ENCODE assay signal across 19 cellular contexts in the genomic region with DNA sequence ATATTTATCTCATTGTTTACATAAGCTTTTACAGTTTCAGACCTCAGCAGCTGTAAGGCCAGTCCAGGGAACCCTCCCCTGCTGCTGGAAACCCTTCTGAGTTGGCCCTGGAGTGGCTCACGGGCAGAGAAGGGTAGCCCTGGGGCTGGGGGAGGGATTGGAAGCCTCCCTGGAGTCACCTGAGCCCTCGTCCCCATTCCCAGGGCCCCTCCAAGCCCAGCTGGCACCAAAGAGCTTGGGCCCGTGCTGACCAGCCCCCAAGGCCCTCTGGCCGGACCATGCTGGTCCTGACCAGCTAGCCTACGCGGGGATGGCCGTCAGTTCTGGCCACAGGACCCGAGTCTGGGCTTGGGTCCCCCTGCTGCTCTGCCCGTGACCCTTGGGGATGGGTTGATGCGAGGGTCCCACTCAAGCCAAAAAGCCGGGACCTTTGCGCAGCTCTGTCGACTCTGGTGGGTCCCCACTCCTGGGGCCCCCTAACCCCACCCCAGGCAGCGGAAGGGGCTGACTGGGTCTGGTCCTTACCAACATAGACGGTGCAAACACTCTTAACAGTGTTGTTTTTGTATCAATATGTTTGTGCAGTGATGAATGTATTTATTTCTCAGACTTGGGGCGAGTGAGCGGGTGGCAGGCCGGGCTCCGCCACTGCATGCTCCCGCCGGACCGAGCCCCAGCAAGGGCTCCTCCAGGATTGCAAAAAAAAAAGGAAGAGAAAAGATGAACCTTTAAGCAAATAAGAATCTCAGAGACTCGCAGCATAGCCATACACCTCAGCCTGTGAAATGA. TPM values are rescaled to one million over a fixed set of nuclear protein-coding genes. Genes with fewer than 3 reads are reported as not detected.
A peak's percentile ranks its signal among the peaks of the same experiment; 100 is the strongest.
DNase-seq lines count a peak whose midpoint lies in the region; ATAC-seq, FAIRE-seq and TF ChIP-seq lines count a peak whose summit lies in the region.
"Had no signal": no experiment of that assay in that cellular context is flagged by ENCODE, and none has a peak within 500 bp of the region (broad histone marks: within the 10 kb centered on the region; RNA-seq: fewer than 3 reads in every experiment).

No MANE protein-coding gene starts in this region.

- H2BK15ac ChIP-seq in H1 (ENCODE audit: low read length), result no peak overlapping the region

- CTCF ChIA-PET in activated naive CD4-positive, alpha-beta T cell treated with anti-CD3 and anti-CD28 coated beads, Interleukin-2, amount 10 ng/mL, durations not matched to agents 7 days and 5 days (lab: Charles Lee), result no interaction called here
- CTCF ChIA-PET in H1 (lab: Charles Lee; ENCODE audit: partially characterized antibody), result interaction anchor here (0.9 to 1.0 kb wide), 2 partner anchors 8 to 180 kb away, joined by 3 to 4 read pairs; no protein-coding TSS in a partner anchor

- no peak overlapping the region for H4K91ac ChIP-seq in H1 (replicated peaks; ENCODE audit: insufficient read length, low read length)

- H4K5ac ChIP-seq in H1 (ENCODE audit: insufficient read length, low read depth, low read length), result no peak overlapping the region

- intact Hi-C loops in mucosa of descending colon (cut with DNase I, micrococcal nuclease), result no loop called here
- intact Hi-C loops in tibial artery (cut with DNase I; ENCODE audit: low total_unique reads), result no loop called here

- H3K23me2 ChIP-seq in H1 (ENCODE audit: low read depth, low read length), result peaks cover 2% of the 10 kb centered on the region; the same call in 1 of the 2 replicates

- H2BK12ac ChIP-seq in H1 (ENCODE audit: low read depth, low read length), result no peak overlapping the region

- no peak overlapping the region for H3K23ac ChIP-seq in H1 (ENCODE audit: insufficient read length)

- TF ChIP-seq RAD21 in H1 (IDR thresholded peaks at IDR 0.05 in 1 of 2, conservative IDR thresholded peaks at IDR 0.05 in 1 of 2; ENCODE audit: low read depth in 2 of 2, low read length in 2 of 2), result no peak

- H3K4me3 ChIP-seq in H1 (ENCODE audit: extremely low read depth in 1 of 4, insufficient read depth in 2 of 4, low read depth in 3 of 4, low read length in 4 of 4) (no peak overlapping the region), mucosa of descending colon (no peak overlapping the region), tibial artery (no peak overlapping the region)
- H3K4me3 ChIP-seq: PC-9, smooth muscle cell had no signal

- no peaks in the 10 kb centered on the region for H3K79me2 ChIP-seq in H1 (ENCODE audit: control insufficient read depth in 1 of 2, insufficient read depth in 2 of 2, low read length in 2 of 2)

- H3K9me3 Mint-ChIP-seq in activated naive CD4-positive, alpha-beta T cell treated with anti-CD3 and anti-CD28 coated beads, Interleukin-2, amount 10 ng/mL, durations not matched to agents 7 days and 5 days, result no peaks in the 10 kb centered on the region
- H3K9me3 Mint-ChIP-seq: activated naive CD8-positive, alpha-beta T cell treated with anti-CD3 and anti-CD28 coated beads, Interleukin-2, amount 50 U/mL, for 24 hours had no signal

- H3K4me2 ChIP-seq in H1 (ENCODE audit: insufficient read depth in 1 of 2, low read depth in 2 of 2, low read length in 2 of 2), result no peak overlapping the region
- H3K4me2 ChIP-seq: PC-9, smooth muscle cell had no signal

- no peak overlapping the region for H3K27ac Mint-ChIP-seq in activated naive CD4-positive, alpha-beta T cell treated with anti-CD3 and anti-CD28 coated beads, Interleukin-2, amount 10 ng/mL, durations not matched to agents 7 days and 5 days
- H3K27ac Mint-ChIP-seq: activated naive CD8-positive, alpha-beta T cell treated with anti-CD3 and anti-CD28 coated beads, Interleukin-2, amount 50 U/mL, for 24 hours had no signal

- H2AFZ ChIP-seq in H1 (ENCODE audit: low read length), result no peak overlapping the region
- H2AFZ ChIP-seq: PC-9 had no signal

- POLR2A ChIA-PET in H1 (lab: Charles Lee; ENCODE audit: partially characterized antibody), result no interaction called here

- FAIRE-seq in H1 (lab: Jason Lieb, UNC), result no peak
- FAIRE-seq: frontal cortex, TTC549 had no signal

- peaks cover 3% of the 10 kb centered on the region for H3K36me3 Mint-ChIP-seq in activated naive CD4-positive, alpha-beta T cell treated with anti-CD3 and anti-CD28 coated beads, Interleukin-2, amount 10 ng/mL, durations not matched to agents 7 days and 5 days

- 89% methylated on average over 19 of the region's 23 CpGs; no CpG with 5 or more reads in 1 of the 2 experiments for WGBS in H1 (ENCODE audit: extremely low coverage in 1 of 2, insufficient coverage in 1 of 2, insufficient read length in 1 of 2, insufficient replicate concordance in 2 of 2, low coverage in 1 of 2, low lambda C conversion rate in 2 of 2, missing lambda C conversion rate in 1 of 2), 2 experiments

- peaks cover 0 to 21% (median 3%) of the 10 kb centered on the region in 4 experiments; a peak in 5 of 8 replicates for H3K36me3 ChIP-seq in H1 (ENCODE audit: control insufficient read depth in 2 of 4, insufficient read depth in 4 of 4, low read length in 3 of 4)
- H3K36me3 ChIP-seq in mucosa of descending colon (ENCODE audit: low read depth), result peaks cover 7% of the 10 kb centered on the region
- H3K36me3 ChIP-seq in tibial artery, result peaks cover 0 to 41% (median 23%) of the 10 kb centered on the region in 3 donors

- H2BK120ac ChIP-seq in H1 (replicated peaks; ENCODE audit: low read depth, low read length), result no peak overlapping the region

- no peaks in the 10 kb centered on the region for H3K9me3 ChIP-seq in H1 (ENCODE audit: insufficient read depth in 2 of 2, low read depth in 1 of 2, low read length in 1 of 2)
- no peaks in the 10 kb centered on the region for H3K9me3 ChIP-seq in mucosa of descending colon
- H3K9me3 ChIP-seq in tibial artery, result no peaks in the 10 kb centered on the region

- H3K18ac ChIP-seq in H1 (ENCODE audit: extremely low read depth, low read length), result no peak overlapping the region

- H3K4me1 ChIP-seq in H1 (replicated peaks in 1 of 4; ENCODE audit: control insufficient read depth in 3 of 4, insufficient read depth in 4 of 4, low read length in 3 of 4) (peaks cover 0 to 2% (median 0%) of the 10 kb centered on the region in 4 experiments; a peak in 1 of 7 replicates), mucosa of descending colon (ENCODE audit: low read depth) (no peaks in the 10 kb centered on the region), tibial artery (no peaks in the 10 kb centered on the region)

- no peak for TF ChIP-seq POLR2A in H1 (IDR thresholded peaks at IDR 0.05; ENCODE audit: control extremely low read depth in 1 of 2, low read depth in 2 of 2, low read length in 2 of 2)

- peaks cover 2 to 13% of the 10 kb centered on the region in 2 experiments for H4K20me1 ChIP-seq in H1 (replicated peaks in 1 of 2; ENCODE audit: control insufficient read depth in 1 of 2, insufficient read depth in 2 of 2, low read length in 2 of 2)

- no peak overlapping the region for H3K56ac ChIP-seq in H1 (replicated peaks; ENCODE audit: insufficient read length, low read depth, low read length)

- TF ChIP-seq EP300 in H1 (IDR thresholded peaks at IDR 0.05; ENCODE audit: borderline replicate concordance in 1 of 2, low read depth in 2 of 2, low read length in 2 of 2), result no peak

- H2AK5ac ChIP-seq in H1 (ENCODE audit: low read depth, low read length), result no peak overlapping the region

- peaks cover 2% of the 10 kb centered on the region; the same call in 1 of the 2 replicates for H3K79me1 ChIP-seq in H1 (ENCODE audit: low read depth, low read length)

- H3K27me3 Mint-ChIP-seq in activated naive CD4-positive, alpha-beta T cell treated with anti-CD3 and anti-CD28 coated beads, Interleukin-2, amount 10 ng/mL, durations not matched to agents 7 days and 5 days, result no peaks in the 10 kb centered on the region
- H3K27me3 Mint-ChIP-seq: activated naive CD8-positive, alpha-beta T cell treated with anti-CD3 and anti-CD28 coated beads, Interleukin-2, amount 50 U/mL, for 24 hours had no signal

- no peak overlapping the region for H3K4ac ChIP-seq in H1 (replicated peaks; ENCODE audit: insufficient read length, low read depth, low read length)

- H3K27ac ChIP-seq in H1 (ENCODE audit: low read depth, low read length) (no peak overlapping the region), tibial artery (no peak overlapping the region)
- H3K27ac ChIP-seq: PC-9 had no signal

- H3K4me3 Mint-ChIP-seq in activated naive CD4-positive, alpha-beta T cell treated with anti-CD3 and anti-CD28 coated beads, Interleukin-2, amount 10 ng/mL, durations not matched to agents 7 days and 5 days, result no peak overlapping the region
- H3K4me3 Mint-ChIP-seq: activated naive CD8-positive, alpha-beta T cell treated with anti-CD3 and anti-CD28 coated beads, Interleukin-2, amount 50 U/mL, for 24 hours had no signal

- H3K14ac ChIP-seq in H1 (ENCODE audit: insufficient read length), result no peak overlapping the region

- H3K4me1 Mint-ChIP-seq in activated naive CD4-positive, alpha-beta T cell treated with anti-CD3 and anti-CD28 coated beads, Interleukin-2, amount 10 ng/mL, durations not matched to agents 7 days and 5 days, result no peaks in the 10 kb centered on the region
- H3K4me1 Mint-ChIP-seq: activated naive CD8-positive, alpha-beta T cell treated with anti-CD3 and anti-CD28 coated beads, Interleukin-2, amount 50 U/mL, for 24 hours had no signal

- no peak overlapping the region for H2BK20ac ChIP-seq in H1 (ENCODE audit: low read length)

- ATAC-seq in mucosa of descending colon, result no peak
- ATAC-seq: activated naive CD8-positive, alpha-beta T cell treated with anti-CD3 and anti-CD28 coated beads, Interleukin-2, amount 50 U/mL, for 24 hours; SK-N-SH treated with all-trans-retinoic acid at 6 μM for 48 hours had no signal

- no peaks in the 10 kb centered on the region for H3K27me3 ChIP-seq in H1 (replicated peaks in 1 of 4; ENCODE audit: control insufficient read depth in 3 of 4, extremely low read depth in 1 of 4, insufficient read depth in 3 of 4, low read length in 3 of 4)
- H3K27me3 ChIP-seq in tibial artery, result no peaks in the 10 kb centered on the region

- TF ChIP-seq CTCF in H1 (IDR thresholded peaks at IDR 0.05; ENCODE audit: control extremely low read depth in 1 of 3, insufficient read depth in 1 of 3, low read depth in 1 of 3, low read length in 3 of 3), result no peak
- no peak for TF ChIP-seq CTCF in mucosa of descending colon (IDR thresholded peaks at IDR 0.05)
- TF ChIP-seq CTCF in tibial artery (IDR thresholded peaks at IDR 0.05), result no peak

- H4K8ac ChIP-seq in H1 (ENCODE audit: extremely low read depth, insufficient read depth, low read length), result peak overlapping the region; percentile 43; the same call in 1 of the 2 replicates

- no peak overlapping the region for H3K9ac ChIP-seq in H1 (replicated peaks in 1 of 4; ENCODE audit: extremely low read depth in 1 of 4, low read depth in 3 of 4, low read length in 3 of 4)

- no peak overlapping the region for H2BK5ac ChIP-seq in H1 (ENCODE audit: low read depth, low read length)

- DNase-seq in activated naive CD4-positive, alpha-beta T cell treated with anti-CD3 and anti-CD28 coated beads, Interleukin-2, amount 50 U/mL, for 16 hours, result peak; percentile 5
- no peak for DNase-seq in activated naive CD4-positive, alpha-beta T cell treated with anti-CD3 and anti-CD28 coated beads, Interleukin-2, amount 10 ng/mL, durations not matched to agents 7 days and 5 days
- DNase-seq in H1 (ENCODE audit: low read depth in 1 of 2, low spot score in 2 of 2), result peak in 1 of 2 experiments; percentile 41
- DNase-seq in mucosa of descending colon, result peak in 2 of 3 donors; percentile 21 to 33
- peak; percentile 7 to 55 for DNase-seq in tibial artery
- DNase-seq in Kasumi-1 (lab: John Stamatoyannopoulos, UW), result no peak
- no peak for DNase-seq in NCI-H748 treated with DMSO at 0.1 percent for 48 hours (lab: John Stamatoyannopoulos, UW)
- DNase-seq in NCI-H2196 treated with DMSO at 0.1 percent for 48 hours (lab: John Stamatoyannopoulos, UW; ENCODE audit: unreplicated experiment), result no peak
- DNase-seq: activated naive CD8-positive, alpha-beta T cell treated with anti-CD3 and anti-CD28 coated beads, Interleukin-2, amount 50 U/mL, for 24 hours; central memory CD4-positive, alpha-beta T cell; COR-L47; NCI-H510A treated with DMSO at 0.1 percent for 48 hours; occipital lobe; PC-9; stimulated activated naive CD4-positive, alpha-beta T cell treated with Interleukin-2 at 50 U/mL for 16 hours had no signal

RNA-seq across cellular contexts. Expression of a gene that starts 17.5 kb away (rescaled TPM):
- 0.74 and 1.3 TPM in 2 replicates for total RNA-seq in H1 (2021; fragmentation: NEBNext Ultra II Directional; extraction: Animal tissue kit (Norgen Biotek cat#: 25700))
- 2.6 and 3.4 TPM in 2 replicates for polyA plus RNA-seq in H1 (2011; rRNA removed)
- polyA plus RNA-seq in H1 (2011; cell fraction: cytosol; rRNA removed), result 2.2 TPM
- polyA plus RNA-seq in H1 (2011; cell fraction: nucleus; rRNA removed), result 6.1 TPM
- polyA plus RNA-seq in H1 (2012, experiment 1 of 2), result 1.1 to 3.4 TPM (median 2.3 TPM) in 4 replicates
- polyA plus RNA-seq in H1 (2012, experiment 2 of 2), result 0.56 TPM
- polyA plus RNA-seq in H1 (2013, experiment 1 of 2), result 1.4 TPM
- 1.7 TPM for polyA plus RNA-seq in H1 (2013, experiment 2 of 2)
- 0.24 and 0.54 TPM in 2 replicates for polyA minus RNA-seq in H1 (2011; rRNA and poly(A)+ RNA removed)
- polyA minus RNA-seq in H1 (2011; cell fraction: cytosol; rRNA and poly(A)+ RNA removed), result 1.2 TPM
- polyA minus RNA-seq in H1 (2011; cell fraction: nucleus; rRNA and poly(A)+ RNA removed), result 2.0 TPM
- total RNA-seq in mucosa of descending colon, result 1 to 10 TPM; 1.3 to 2.9 (median 2.1) TPM

RNA-seq across cellular contexts. Expression of a gene that starts 32.6 kb away (rescaled TPM):
- 21.9 and 23.3 TPM in 2 replicates for total RNA-seq in H1 (2021; fragmentation: NEBNext Ultra II Directional; extraction: Animal tissue kit (Norgen Biotek cat#: 25700))
- 8.0 and 12.0 TPM in 2 replicates for polyA plus RNA-seq in H1 (2011; rRNA removed)
- 8.8 TPM for polyA plus RNA-seq in H1 (2011; cell fraction: cytosol; rRNA removed)
- polyA plus RNA-seq in H1 (2011; cell fraction: nucleus; rRNA removed), result 14.4 TPM
- 12.4 to 17.0 TPM (median 15.4 TPM) in 4 replicates for polyA plus RNA-seq in H1 (2012, experiment 1 of 2)
- polyA plus RNA-seq in H1 (2012, experiment 2 of 2), result 13.4 TPM
- 9.8 TPM for polyA plus RNA-seq in H1 (2013, experiment 1 of 2)
- 9.6 TPM for polyA plus RNA-seq in H1 (2013, experiment 2 of 2)
- 11.9 and 12.6 TPM in 2 replicates for polyA minus RNA-seq in H1 (2011; rRNA and poly(A)+ RNA removed)
- 11.9 TPM for polyA minus RNA-seq in H1 (2011; cell fraction: cytosol; rRNA and poly(A)+ RNA removed)
- polyA minus RNA-seq in H1 (2011; cell fraction: nucleus; rRNA and poly(A)+ RNA removed), result 11.4 TPM
- total RNA-seq in mucosa of descending colon, result 1 to 10 TPM; 6.0 to 6.2 (median 6.0) TPM

Comparison
In these comparisons a context has a peak if more than half of its experiments do, and no peak if none do; other contexts are left out.
1. DNase-seq: peak in activated naive CD4-positive, alpha-beta T cell treated with anti-CD3 and anti-CD28 coated beads, Interleukin-2, amount 50 U/mL, for 16 hours (single experiment), mucosa of descending colon (2 of 3) and tibial artery (2 of 2); none in activated naive CD4-positive, alpha-beta T cell treated with anti-CD3 and anti-CD28 coated beads, Interleukin-2, amount 10 ng/mL, durations not matched to agents 7 days and 5 days (single experiment), Kasumi-1 (0 of 2), NCI-H748 treated with DMSO at 0.1 percent for 48 hours (single experiment) and NCI-H2196 treated with DMSO at 0.1 percent for 48 hours (single experiment).